ENCODE assay signal across 9 cellular contexts in the genomic region with DNA sequence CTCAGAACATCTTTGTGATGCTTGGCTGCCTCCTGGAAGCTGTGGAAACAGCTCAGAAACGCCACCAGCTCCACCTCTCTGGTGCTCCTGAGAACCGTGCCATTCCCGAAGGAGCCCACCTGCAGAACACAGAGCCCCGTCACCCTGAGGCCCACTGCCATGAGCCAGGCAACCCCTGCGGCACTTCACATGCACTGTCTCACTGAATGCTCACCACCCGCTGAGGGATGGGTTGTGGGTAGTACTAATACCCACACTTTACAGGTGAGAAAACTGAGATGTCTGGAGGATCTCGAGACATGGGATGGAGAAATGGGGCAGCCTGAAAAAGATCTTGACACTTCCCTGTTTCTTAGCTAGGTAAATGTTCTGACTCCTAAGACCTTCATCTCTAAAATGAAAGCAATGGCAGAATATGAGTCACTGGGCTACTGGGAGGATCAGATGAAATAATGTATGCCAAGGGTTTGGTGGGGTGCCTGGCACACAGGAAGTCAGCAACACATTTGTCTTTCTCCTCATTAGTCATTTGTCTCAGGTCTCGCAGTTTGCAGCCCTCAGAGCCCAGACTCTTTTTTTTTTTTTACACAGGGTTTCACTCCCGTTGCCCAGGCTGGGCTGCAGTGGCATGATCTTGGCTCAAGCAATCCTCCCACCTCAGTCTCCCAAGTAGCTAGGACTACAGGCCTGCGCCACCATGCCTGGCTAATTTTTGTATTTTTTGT. TPM values are rescaled to one million over a fixed set of nuclear protein-coding genes. Genes with fewer than 3 reads are reported as not detected.
DNase-seq lines count a peak whose midpoint lies in the region; ATAC-seq and TF ChIP-seq lines count a peak whose summit lies in the region.
"Had no signal": no experiment of that assay in that cellular context is flagged by ENCODE, and none has a peak within 500 bp of the region (broad histone marks: within the 10 kb centered on the region; RNA-seq: fewer than 3 reads in every experiment).

No MANE protein-coding gene starts in this region.

- in situ Hi-C loops in G401 (cut with HindIII; ENCODE audit: low sequenced_read_pairs) (no loop called here), KBM-7 (cut with MboI; ENCODE audit: low pct_unique_long_range_greater_than_20kb, low sequenced_read_pairs) (no loop called here)

- H3K27me3 Mint-ChIP-seq in activated naive CD8-positive, alpha-beta T cell treated with anti-CD3 and anti-CD28 coated beads, Interleukin-2, amount 10 ng/mL, durations not matched to agents 7 days and 5 days: no peaks in the 10 kb centered on the region

- H3K4me3 Mint-ChIP-seq in activated naive CD8-positive, alpha-beta T cell treated with anti-CD3 and anti-CD28 coated beads, Interleukin-2, amount 10 ng/mL, durations not matched to agents 7 days and 5 days: peak overlapping the region; percentile 48

- H3K36me3 Mint-ChIP-seq in activated naive CD8-positive, alpha-beta T cell treated with anti-CD3 and anti-CD28 coated beads, Interleukin-2, amount 10 ng/mL, durations not matched to agents 7 days and 5 days: peaks cover 40% of the 10 kb centered on the region

- no peak overlapping the region for H3K4me3 ChIP-seq in skeletal muscle cell (ENCODE audit: low read depth, low read length)

- POLR2A ChIA-PET in activated naive CD8-positive, alpha-beta T cell treated with anti-CD3 and anti-CD28 coated beads, Interleukin-2, amount 10 ng/mL, durations not matched to agents 7 days and 5 days (lab: Charles Lee): interaction anchor here (0.6 to 2.2 kb wide), 6 partner anchors 26 to 735 kb away, joined by 3 to 13 read pairs (median 4); partner anchors contain the start of gene POP5

- H3K27ac Mint-ChIP-seq in activated naive CD8-positive, alpha-beta T cell treated with anti-CD3 and anti-CD28 coated beads, Interleukin-2, amount 10 ng/mL, durations not matched to agents 7 days and 5 days: peak overlapping the region; percentile 88

- peak; percentile 80 for DNase-seq in EH (ENCODE audit: low read depth)
- DNase-seq in activated naive CD8-positive, alpha-beta T cell treated with anti-CD3 and anti-CD28 coated beads, Interleukin-2, amount 10 ng/mL, durations not matched to agents 7 days and 5 days: no peak
- DNase-seq in skeletal muscle cell (ENCODE audit: low read depth): peak; percentile 29
- DNase-seq in G401 (ENCODE audit: low spot score): no peak
- no peak for DNase-seq in KBM-7
- DNase-seq: retina had no signal

- H3K9me3 Mint-ChIP-seq in activated naive CD8-positive, alpha-beta T cell treated with anti-CD3 and anti-CD28 coated beads, Interleukin-2, amount 10 ng/mL, durations not matched to agents 7 days and 5 days: peaks cover 2% of the 10 kb centered on the region

- peaks cover 40% of the 10 kb centered on the region for H3K4me1 Mint-ChIP-seq in activated naive CD8-positive, alpha-beta T cell treated with anti-CD3 and anti-CD28 coated beads, Interleukin-2, amount 10 ng/mL, durations not matched to agents 7 days and 5 days

- ATAC-seq in SK-N-SH treated with all-trans-retinoic acid at 6 μM for 48 hours (peak; percentile 74), GM19023 (IDR thresholded peaks at IDR 0.05; ENCODE audit: unreplicated experiment) (no peak), HG02852 (IDR thresholded peaks at IDR 0.05; ENCODE audit: unreplicated experiment) (no peak)
- ATAC-seq in activated naive CD8-positive, alpha-beta T cell treated with anti-CD3 and anti-CD28 coated beads, Interleukin-2, amount 10 ng/mL, durations not matched to agents 7 days and 5 days (ENCODE audit: low read depth): peak; percentile 60

TF ChIP-seq in SK-N-SH treated with all-trans-retinoic acid at 6 μM for 48 hours, 23 proteins besides CTCF, POLR2A, EP300 and RAD21:
- TF ChIP-seq CSDC2 (CRISPR knock-in tag; IDR thresholded peaks at IDR 0.05) (no peak), TCF4 (CRISPR knock-in tag; IDR thresholded peaks at IDR 0.05; ENCODE audit: borderline replicate concordance) (no peak), PATZ1 (CRISPR knock-in tag; IDR thresholded peaks at IDR 0.05; ENCODE audit: borderline replicate concordance) (no peak), PPARA (CRISPR knock-in tag; IDR thresholded peaks at IDR 0.05; ENCODE audit: borderline replicate concordance) (no peak), CSRNP3 (CRISPR knock-in tag; IDR thresholded peaks at IDR 0.05) (no peak), ZFP3 (CRISPR knock-in tag; IDR thresholded peaks at IDR 0.05) (no peak), TOX (CRISPR knock-in tag; IDR thresholded peaks at IDR 0.05; ENCODE audit: borderline replicate concordance) (no peak), ZNF565 (CRISPR knock-in tag; conservative IDR thresholded peaks at IDR 0.05; ENCODE audit: low read depth) (no peak), BACH2 (CRISPR knock-in tag; IDR thresholded peaks at IDR 0.05; ENCODE audit: borderline replicate concordance) (no peak), GLIS3 (CRISPR knock-in tag; IDR thresholded peaks at IDR 0.05) (no peak), ZFP30 (CRISPR knock-in tag; IDR thresholded peaks at IDR 0.05) (no peak), ESRRG (CRISPR knock-in tag; IDR thresholded peaks at IDR 0.05) (no peak), ARNTL (CRISPR knock-in tag; IDR thresholded peaks at IDR 0.05; ENCODE audit: borderline replicate concordance, low read depth) (no peak), ZNF8 (CRISPR knock-in tag; IDR thresholded peaks at IDR 0.05) (no peak), ISL1 (CRISPR knock-in tag; IDR thresholded peaks at IDR 0.05) (no peak), OSR1 (CRISPR knock-in tag; IDR thresholded peaks at IDR 0.05) (no peak)
- TF ChIP-seq, protein P1, sequence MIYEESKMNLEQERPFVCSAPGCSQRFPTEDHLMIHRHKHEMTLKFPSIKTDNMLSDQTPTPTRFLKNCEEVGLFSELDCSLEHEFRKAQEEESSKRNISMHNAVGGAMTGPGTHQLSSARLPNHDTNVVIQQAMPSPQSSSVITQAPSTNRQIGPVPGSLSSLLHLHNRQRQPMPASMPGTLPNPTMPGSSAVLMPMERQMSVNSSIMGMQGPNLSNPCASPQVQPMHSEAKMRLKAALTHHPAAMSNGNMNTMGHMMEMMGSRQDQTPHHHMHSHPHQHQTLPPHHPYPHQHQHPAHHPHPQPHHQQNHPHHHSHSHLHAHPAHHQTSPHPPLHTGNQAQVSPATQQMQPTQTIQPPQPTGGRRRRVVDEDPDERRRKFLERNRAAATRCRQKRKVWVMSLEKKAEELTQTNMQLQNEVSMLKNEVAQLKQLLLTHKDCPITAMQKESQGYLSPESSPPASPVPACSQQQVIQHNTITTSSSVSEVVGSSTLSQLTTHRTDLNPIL (CRISPR knock-in tag; IDR thresholded peaks at IDR 0.05; ENCODE audit: low read depth): no peak

RNA-seq across cellular contexts. Expression of gene OASL, which starts 5.3 kb away (rescaled TPM):
- total RNA-seq in activated naive CD8-positive, alpha-beta T cell treated with anti-CD3 and anti-CD28 coated beads, Interleukin-2, amount 10 ng/mL, durations not matched to agents 7 days and 5 days: 10 to 100 TPM; 43.7 to 48.6 TPM
- total RNA-seq in G401 (2014; rRNA removed; shearing (Covaris generic)): not detected in 2 replicates

RNA-seq across cellular contexts. Expression of gene C12orf43, which starts 17.5 kb away (rescaled TPM):
- total RNA-seq in activated naive CD8-positive, alpha-beta T cell treated with anti-CD3 and anti-CD28 coated beads, Interleukin-2, amount 10 ng/mL, durations not matched to agents 7 days and 5 days: 10 to 100 TPM; 15.7 to 16.1 TPM
- 22.2 and 37.1 TPM in 2 replicates for total RNA-seq in G401 (2014; rRNA removed; shearing (Covaris generic))

RNA-seq across cellular contexts. Expression of gene HNF1A, which starts 55.4 kb away (rescaled TPM):
- total RNA-seq in activated naive CD8-positive, alpha-beta T cell treated with anti-CD3 and anti-CD28 coated beads, Interleukin-2, amount 10 ng/mL, durations not matched to agents 7 days and 5 days: not detected
- not detected in 2 replicates for total RNA-seq in G401 (2014; rRNA removed; shearing (Covaris generic))

Comparison
In these comparisons a context has a peak if more than half of its experiments do, and no peak if none do; other contexts are left out.
1. DNase-seq: peak in EH (single experiment) and skeletal muscle cell (single experiment); none in activated naive CD8-positive, alpha-beta T cell treated with anti-CD3 and anti-CD28 coated beads, Interleukin-2, amount 10 ng/mL, durations not matched to agents 7 days and 5 days (single experiment), G401 (single experiment) and KBM-7 (single experiment).
2. ATAC-seq: peak in SK-N-SH treated with all-trans-retinoic acid at 6 μM for 48 hours (single experiment) and activated naive CD8-positive, alpha-beta T cell treated with anti-CD3 and anti-CD28 coated beads, Interleukin-2, amount 10 ng/mL, durations not matched to agents 7 days and 5 days (single experiment); none in GM19023 (single experiment) and HG02852 (single experiment).
3. RNA of gene OASL, which starts 5.3 kb away (total RNA-seq): 43.7 to 48.6 TPM in activated naive CD8-positive, alpha-beta T cell treated with anti-CD3 and anti-CD28 coated beads, Interleukin-2, amount 10 ng/mL, durations not matched to agents 7 days and 5 days; not detected in G401; every median in the first group is over 10 times any median in the second.